Comparison of ENCODE assay signal across 9 cellular contexts in the genomic region with DNA sequence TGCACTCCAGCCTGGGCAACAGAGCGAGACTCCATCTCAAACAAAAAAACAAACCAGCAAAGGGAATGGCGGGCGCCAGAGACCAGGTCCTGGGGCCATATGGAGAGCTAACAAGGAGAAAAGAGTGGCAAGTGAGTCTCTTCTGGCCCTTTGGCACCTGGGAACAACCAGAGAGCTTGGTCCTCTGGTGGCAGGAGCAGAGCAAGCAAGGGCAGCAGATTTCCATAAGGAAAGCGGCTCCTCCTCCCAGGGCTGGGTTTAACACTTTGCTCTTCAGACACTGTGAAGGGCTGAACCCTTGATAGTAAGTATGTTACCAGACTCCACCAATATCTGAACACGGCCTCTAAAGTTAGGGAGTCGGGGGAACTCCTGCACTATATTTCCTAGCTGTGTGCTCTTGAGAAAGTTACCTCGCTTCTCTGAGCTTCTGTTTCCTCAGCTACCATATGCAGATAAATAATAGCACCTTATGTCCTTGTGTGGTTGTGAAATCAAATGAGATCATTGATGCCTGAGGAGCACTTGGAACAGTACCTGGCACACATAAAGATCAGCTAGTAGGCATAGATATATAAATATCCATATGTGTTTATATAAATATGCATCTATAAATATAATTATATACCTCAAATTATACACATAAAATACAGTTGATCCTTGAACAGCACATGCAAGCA. TPM values are rescaled to one million over a fixed set of nuclear protein-coding genes. Genes with fewer than 3 reads are reported as not detected.
DNase-seq lines count a peak whose midpoint lies in the region; ATAC-seq, FAIRE-seq and TF ChIP-seq lines count a peak whose summit lies in the region.
"Had no signal": no experiment of that assay in that cellular context is flagged by ENCODE, and none has a peak within 500 bp of the region (broad histone marks: within the 10 kb centered on the region; RNA-seq: fewer than 3 reads in every experiment).

No MANE protein-coding gene starts in this region.

- no peak overlapping the region for H2AFZ ChIP-seq in hepatocyte

- H4K20me1 ChIP-seq in hepatocyte (ENCODE audit: insufficient read depth, poor library complexity, severe bottlenecking), result no peaks in the 10 kb centered on the region

- peak; percentile 10 for TF ChIP-seq CTCF in hepatocyte (IDR thresholded peaks at IDR 0.05; ENCODE audit: poor library complexity)

- H3K36me3 ChIP-seq in H7 (replicated peaks; ENCODE audit: control insufficient read depth, insufficient read depth, low read length) (no peaks in the 10 kb centered on the region), hepatocyte (replicated peaks; ENCODE audit: insufficient read depth, low read depth) (no peaks in the 10 kb centered on the region), subcutaneous abdominal adipose tissue (ENCODE audit: control insufficient read depth in 5 of 5, insufficient read depth in 5 of 5, low read length in 5 of 5) (no peaks in the 10 kb centered on the region)

- peaks cover 34% of the 10 kb centered on the region for H3K4me1 ChIP-seq in hepatocyte (ENCODE audit: insufficient read depth)
- peaks cover 11 to 53% (median 40%) of the 10 kb centered on the region in 5 donors for H3K4me1 ChIP-seq in subcutaneous abdominal adipose tissue (ENCODE audit: control insufficient read depth in 5 of 5, insufficient read depth in 5 of 5, low read length in 5 of 5)

- no peak for FAIRE-seq in GM12892 (lab: Jason Lieb, UNC)

- no peaks in the 10 kb centered on the region for H3K36me3 Mint-ChIP-seq in T-helper 17 cell (ENCODE audit: low read depth)

- H3K27ac Mint-ChIP-seq in T-helper 17 cell, result peak overlapping the region; percentile 27

- peaks cover 42% of the 10 kb centered on the region for H3K27me3 Mint-ChIP-seq in T-helper 17 cell

- ATAC-seq in T-helper 17 cell, result no peak
- no peak for ATAC-seq in HG03108 (IDR thresholded peaks at IDR 0.05; ENCODE audit: unreplicated experiment)
- ATAC-seq: stimulated activated naive CD8-positive, alpha-beta T cell treated with anti-CD3 and anti-CD28 coated beads, Interleukin-15, amount 100 ng/mL, for 72 hours had no signal

- H3K4me3 ChIP-seq in H7 (ENCODE audit: insufficient read depth, low read depth, low read length) (no peak overlapping the region), hepatocyte (no peak overlapping the region), subcutaneous abdominal adipose tissue (ENCODE audit: low read depth in 1 of 5, low read length in 5 of 5) (no peak overlapping the region)

- H3K27me3 ChIP-seq in H7 (ENCODE audit: control insufficient read depth, insufficient read depth, low read length), result no peaks in the 10 kb centered on the region
- H3K27me3 ChIP-seq in hepatocyte, result no peaks in the 10 kb centered on the region
- peaks cover 0 to 4% (median 0%) of the 10 kb centered on the region in 5 donors for H3K27me3 ChIP-seq in subcutaneous abdominal adipose tissue (ENCODE audit: control insufficient read depth in 5 of 5, insufficient read depth in 4 of 5, low read length in 5 of 5)

- no peak for TF ChIP-seq POLR2A in GM12892 (IDR thresholded peaks at IDR 0.05; ENCODE audit: low read depth, low read length)

- WGBS in hepatocyte (ENCODE audit: low lambda C conversion rate, missing lambda C conversion rate), result 64% methylated on average over 7 of the region's 7 CpGs

- peaks cover 8% of the 10 kb centered on the region for H3K4me1 Mint-ChIP-seq in T-helper 17 cell

- peak overlapping the region; percentile 31 for H3K4me3 Mint-ChIP-seq in T-helper 17 cell

- H3K9ac ChIP-seq in subcutaneous abdominal adipose tissue (ENCODE audit: low read length in 5 of 5), result no peak overlapping the region

- H3K27ac ChIP-seq in hepatocyte (no peak overlapping the region), subcutaneous abdominal adipose tissue (ENCODE audit: low read depth, low read length) (peak overlapping the region; percentile 76)

- H3K9me3 ChIP-seq in T-helper 17 cell (ENCODE audit: control insufficient read depth, low read length, poor library complexity, severe bottlenecking) (no peaks in the 10 kb centered on the region), hepatocyte (ENCODE audit: low read depth) (no peaks in the 10 kb centered on the region), subcutaneous abdominal adipose tissue (ENCODE audit: control insufficient read depth in 5 of 5, low read length in 5 of 5) (no peaks in the 10 kb centered on the region)

- no peak overlapping the region for H3K4me2 ChIP-seq in hepatocyte

- no peaks in the 10 kb centered on the region for H3K79me2 ChIP-seq in hepatocyte

- no peaks in the 10 kb centered on the region for H3K9me2 ChIP-seq in hepatocyte (replicated peaks; ENCODE audit: insufficient read depth)

- DNase-seq in H7 (peak; percentile 72), T-helper 17 cell (no peak), hepatocyte (ENCODE audit: low spot score) (no peak), GM12892 (ENCODE audit: insufficient read length) (no peak)
- no peak for DNase-seq in stimulated activated CD4-positive, alpha-beta T cell treated with anti-CD3 and anti-CD28 coated beads, Interleukin-12 subunit alpha, Interleukin-12 subunit beta, amount 100 ng/mL, for 4 hours
- DNase-seq: stimulated activated CD4-positive, alpha-beta T cell treated with anti-CD3 and anti-CD28 coated beads, Interleukin-15, amount 100 ng/mL, for 24 hours; stimulated activated naive CD8-positive, alpha-beta T cell treated with anti-CD3 and anti-CD28 coated beads, Interleukin-15, amount 100 ng/mL, for 72 hours had no signal

RNA-seq across cellular contexts. Expression of a gene that starts 33.4 kb away (rescaled TPM):
- total RNA-seq in H7 (2014; rRNA removed; shearing (Covaris generic)), result 36.5 and 43.6 TPM in 2 replicates
- total RNA-seq in T-helper 17 cell, result not detected
- 36.3 and 85.7 TPM in 2 replicates for total RNA-seq in hepatocyte
- 43.6 and 52.2 TPM in 2 replicates for polyA plus RNA-seq in hepatocyte
- 2.2 TPM for polyA plus RNA-seq in GM12892 (2012; ENCODE audit: missing spikeins)

Comparison
In these comparisons a context has a peak if more than half of its experiments do, and no peak if none do; other contexts are left out.
1. RNA of a gene that starts 33.4 kb away (total RNA-seq): 36.3 to 85.7 TPM in hepatocyte and 36.5 to 43.6 TPM in H7; not detected in T-helper 17 cell; every median in the first group is over 10 times any median in the second.